In genomic region chr2:28169492-28169891, GRCh38 we compare ENCODE assay signal across 1 cellular context.
TF ChIP-seq lines count a peak whose summit lies in the region.

No MANE protein-coding gene starts in this region.

TF ChIP-seq in IMR-90, 13 proteins besides CTCF, POLR2A, EP300 and RAD21:
- no peak for TF ChIP-seq NFE2L2 (IDR thresholded peaks at IDR 0.05; ENCODE audit: low read depth, low read length)
- TF ChIP-seq USF2 (IDR thresholded peaks at IDR 0.05; ENCODE audit: low read depth, low read length), result no peak
- no peak for TF ChIP-seq BHLHE40 (IDR thresholded peaks at IDR 0.05; ENCODE audit: low read depth, low read length)
- no peak for TF ChIP-seq MAFK (IDR thresholded peaks at IDR 0.05; ENCODE audit: low read depth, low read length)
- no peak for TF ChIP-seq MAZ (IDR thresholded peaks at IDR 0.05; ENCODE audit: borderline replicate concordance, low read depth, low read length)
- no peak for TF ChIP-seq FOS (IDR thresholded peaks at IDR 0.05; ENCODE audit: low read depth, low read length)
- no peak for TF ChIP-seq RFX5 (IDR thresholded peaks at IDR 0.05; ENCODE audit: low read depth, low read length)
- TF ChIP-seq RCOR1 (IDR thresholded peaks at IDR 0.05; ENCODE audit: insufficient replicate concordance, low read length), result no peak
- no peak for TF ChIP-seq ELK1 (IDR thresholded peaks at IDR 0.05; ENCODE audit: borderline replicate concordance, low read depth, low read length)
